ENCODE assay signal across 8 cellular contexts in genomic region chr2:84906108-84906899, GRCh38. TPM values are rescaled to one million over a fixed set of nuclear protein-coding genes. Genes with fewer than 3 reads are reported as not detected.
DNase-seq lines count a peak whose midpoint lies in the region; ATAC-seq and TF ChIP-seq lines count a peak whose summit lies in the region.

No MANE protein-coding gene starts in this region.

- peak overlapping the region; percentile 93 for H3K4me2 ChIP-seq in osteoblast (ENCODE audit: insufficient read depth, low read length)

- TF ChIP-seq CTCF in foreskin keratinocyte (conservative IDR thresholded peaks at IDR 0.05), result no peak
- TF ChIP-seq CTCF in osteoblast (IDR thresholded peaks at IDR 0.05; ENCODE audit: extremely low read depth, low read depth, low read length), result no peak

- H3K4me3 Mint-ChIP-seq in activated T-cell treated with anti-CD3 and anti-CD28 coated beads, Interleukin-2, amount 50 U/mL, for 72 hours, result peak overlapping the region; percentile 90 to 91

- H3K27ac Mint-ChIP-seq in activated T-cell treated with anti-CD3 and anti-CD28 coated beads, Interleukin-2, amount 50 U/mL, for 72 hours, result peak overlapping the region; percentile 88

- H3K4me1 Mint-ChIP-seq in activated T-cell treated with anti-CD3 and anti-CD28 coated beads, Interleukin-2, amount 50 U/mL, for 72 hours (ENCODE audit: low read depth), result peaks cover 74% of the 10 kb centered on the region

- H4K20me1 ChIP-seq in osteoblast (ENCODE audit: insufficient read depth, low read length), result peaks cover 8% of the 10 kb centered on the region

- peaks cover 14% of the 10 kb centered on the region for H3K79me2 ChIP-seq in osteoblast (ENCODE audit: insufficient read depth, low read length)

- H3K36me3 Mint-ChIP-seq in activated T-cell treated with anti-CD3 and anti-CD28 coated beads, Interleukin-2, amount 50 U/mL, for 72 hours (ENCODE audit: insufficient read depth in 2 of 2), result peaks cover 26 to 40% of the 10 kb centered on the region in 2 donors

- H3K4me1 ChIP-seq in foreskin keratinocyte (no peaks in the 10 kb centered on the region), osteoblast (ENCODE audit: insufficient read depth, low read length) (peaks cover 18% of the 10 kb centered on the region)

- no peak overlapping the region for H2AFZ ChIP-seq in osteoblast (ENCODE audit: low read length)

- H3K4me3 ChIP-seq in Jurkat, Clone E6-1 (ENCODE audit: low read length), result peak overlapping the region; percentile 79
- peak overlapping the region; percentile 84 for H3K4me3 ChIP-seq in osteoblast (ENCODE audit: insufficient read depth, low read length)

- ATAC-seq in GM21528 (IDR thresholded peaks at IDR 0.05; ENCODE audit: low FRiP score, unreplicated experiment) (peak; percentile 30), foreskin keratinocyte (no peak)
- peak; percentile 3 to 8 for ATAC-seq in activated T-cell treated with anti-CD3 and anti-CD28 coated beads, Interleukin-2, amount 50 U/mL, for 72 hours (replicated peaks in 1 of 2)

- peak; percentile 53 for DNase-seq in D341Med (ENCODE audit: low spot score)
- DNase-seq in Jurkat, Clone E6-1 (ENCODE audit: low read depth, low spot score), result no peak
- DNase-seq in activated T-cell treated with anti-CD3 and anti-CD28 coated beads, Interleukin-2, amount 50 U/mL, for 72 hours, result peak; percentile 62 to 76
- DNase-seq in foreskin keratinocyte, result no peak
- peak; percentile 84 for DNase-seq in osteoblast (ENCODE audit: insufficient read length, low spot score, missing footprints)
- no peak for DNase-seq in NCI-H446 treated with DMSO at 0.1 percent for 48 hours (lab: John Stamatoyannopoulos, UW)
- DNase-seq in midbrain (lab: John Stamatoyannopoulos, UW), result no peak

- H3K27ac ChIP-seq in foreskin keratinocyte (peak overlapping the region; percentile 88), osteoblast (ENCODE audit: low read depth, low read length) (peak overlapping the region; percentile 62)

- no peaks in the 10 kb centered on the region for H3K27me3 Mint-ChIP-seq in activated T-cell treated with anti-CD3 and anti-CD28 coated beads, Interleukin-2, amount 50 U/mL, for 72 hours (ENCODE audit: low read depth)

- H3K9me3 ChIP-seq in osteoblast (ENCODE audit: low read depth, low read length), result no peaks in the 10 kb centered on the region

- H3K36me3 ChIP-seq in osteoblast (ENCODE audit: insufficient read depth, low read length), result peaks cover 8% of the 10 kb centered on the region

- no peaks in the 10 kb centered on the region for H3K27me3 ChIP-seq in foreskin keratinocyte
- H3K27me3 ChIP-seq in osteoblast (ENCODE audit: insufficient read depth, low read length), result no peaks in the 10 kb centered on the region

- H3K9me3 Mint-ChIP-seq in activated T-cell treated with anti-CD3 and anti-CD28 coated beads, Interleukin-2, amount 50 U/mL, for 72 hours, result peaks cover 12 to 13% of the 10 kb centered on the region in 2 donors

RNA-seq across cellular contexts. Expression of gene TMSB10, which starts 0.8 kb away (rescaled TPM):
- 2,917 TPM for polyA plus RNA-seq in Jurkat, Clone E6-1 (2012; ENCODE audit: insufficient read depth, insufficient read length)
- 1,000 to 10,000 TPM in 1 of 2 donors, 100 to 1,000 TPM in 1; 884 to 1,078 TPM for total RNA-seq in activated T-cell treated with anti-CD3 and anti-CD28 coated beads, Interleukin-2, amount 50 U/mL, for 72 hours
- total RNA-seq in foreskin keratinocyte, result 7,809 and 8,573 TPM in 2 replicates
- 12,196 and 12,994 TPM in 2 replicates for polyA plus RNA-seq in foreskin keratinocyte
- total RNA-seq in osteoblast, result 3,633 and 4,065 TPM in 2 replicates

RNA-seq across cellular contexts. Expression of gene TRABD2A, which starts 25.4 kb away (rescaled TPM):
- 1.5 TPM for polyA plus RNA-seq in Jurkat, Clone E6-1 (2012; ENCODE audit: insufficient read depth, insufficient read length)
- 10 to 100 TPM; 35.1 to 39.4 TPM for total RNA-seq in activated T-cell treated with anti-CD3 and anti-CD28 coated beads, Interleukin-2, amount 50 U/mL, for 72 hours
- total RNA-seq in foreskin keratinocyte (1.1 and 1.5 TPM in 2 replicates), osteoblast (2.9 and 3.5 TPM in 2 replicates)
- 0.45 and 1.6 TPM in 2 replicates for polyA plus RNA-seq in foreskin keratinocyte

Comparison
In these comparisons a context has a peak if more than half of its experiments do, and no peak if none do; other contexts are left out.
1. DNase-seq: peak in D341Med (single experiment), activated T-cell treated with anti-CD3 and anti-CD28 coated beads, Interleukin-2, amount 50 U/mL, for 72 hours (2 of 2) and osteoblast (single experiment); none in Jurkat, Clone E6-1 (single experiment), foreskin keratinocyte (0 of 2), NCI-H446 treated with DMSO at 0.1 percent for 48 hours (single experiment) and midbrain (single experiment).